Comparison of ENCODE assay signal across 7 cellular contexts in genomic region chr19:45469835-45470146, GRCh38. TPM values are rescaled to one million over a fixed set of nuclear protein-coding genes. Genes with fewer than 3 reads are reported as not detected.
A peak's percentile ranks its signal among the peaks of the same experiment; 100 is the strongest.
DNase-seq lines count a peak whose midpoint lies in the region; ATAC-seq, FAIRE-seq and TF ChIP-seq lines count a peak whose summit lies in the region.

No MANE protein-coding gene starts in this region.

- no peaks in the 10 kb centered on the region for H4K20me1 ChIP-seq in endothelial cell of umbilical vein (replicated peaks; ENCODE audit: control insufficient read depth, extremely low read depth, insufficient read depth, low read length)

- peak overlapping the region; percentile 94 for H3K27ac Mint-ChIP-seq in T-helper 1 cell treated with Interleukin-12 subunit alpha and Interleukin-12 subunit beta and Interleukin-4 antibody, amounts not matched to agents 30 μg/mL and 1 μg/mL, for 36 hours
- H3K27ac Mint-ChIP-seq in natural killer cell, result peak overlapping the region; percentile 87 to 99

- no peaks in the 10 kb centered on the region for H3K9me3 ChIP-seq in endothelial cell of umbilical vein (replicated peaks; ENCODE audit: control insufficient read depth, insufficient read depth, low read length)

- peak overlapping the region; percentile 83 for H3K9ac ChIP-seq in endothelial cell of umbilical vein (replicated peaks; ENCODE audit: extremely low read depth, insufficient read depth, low read length)

- H3K4me3 ChIP-seq in endothelial cell of umbilical vein (replicated peaks in 1 of 3; ENCODE audit: insufficient read depth in 1 of 3, low read depth in 1 of 3, low read length in 3 of 3), result peak overlapping the region; percentile 45 to 71 (median 48)

- peak overlapping the region; percentile 77 for H3K4me2 ChIP-seq in endothelial cell of umbilical vein (ENCODE audit: insufficient read depth, low read length)

- H3K27me3 Mint-ChIP-seq in T-helper 1 cell treated with Interleukin-12 subunit alpha and Interleukin-12 subunit beta and Interleukin-4 antibody, amounts not matched to agents 30 μg/mL and 1 μg/mL, for 36 hours (ENCODE audit: low read depth), result peaks cover 45% of the 10 kb centered on the region
- H3K27me3 Mint-ChIP-seq in natural killer cell (ENCODE audit: low read depth in 2 of 2), result peaks cover 8 to 26% of the 10 kb centered on the region in 2 donors

- H3K4me1 ChIP-seq in endothelial cell of umbilical vein (ENCODE audit: control insufficient read depth, extremely low read depth, insufficient read depth, low read length), result peaks cover 18% of the 10 kb centered on the region

- no peaks in the 10 kb centered on the region for H3K27me3 ChIP-seq in endothelial cell of umbilical vein (ENCODE audit: control insufficient read depth in 2 of 2, insufficient read depth in 2 of 2, low read length in 2 of 2)

- FAIRE-seq in endothelial cell of umbilical vein (lab: Jason Lieb, UNC), result peak; percentile 12

- dilution Hi-C loops in endothelial cell of umbilical vein (cut with MboI; ENCODE audit: extremely low pct_ligation_motif_present, low sequenced_read_pairs), result no loop called here

- H3K9me1 ChIP-seq in endothelial cell of umbilical vein (replicated peaks; ENCODE audit: control insufficient read depth, extremely low read depth, insufficient read depth, low read length), result no peaks in the 10 kb centered on the region

- TF ChIP-seq CTCF in GM10248 (IDR thresholded peaks at IDR 0.05; ENCODE audit: control extremely low read depth, extremely low read depth, low read depth, missing control alignments) (no peak), endothelial cell of umbilical vein (IDR thresholded peaks at IDR 0.05; ENCODE audit: extremely low read depth in 1 of 2, insufficient read depth in 1 of 2, low read depth in 1 of 2, low read length in 2 of 2) (no peak), natural killer cell (IDR thresholded peaks at IDR 0.05) (no peak)

- no peaks in the 10 kb centered on the region for H3K9me3 Mint-ChIP-seq in T-helper 1 cell treated with Interleukin-12 subunit alpha and Interleukin-12 subunit beta and Interleukin-4 antibody, amounts not matched to agents 30 μg/mL and 1 μg/mL, for 36 hours
- no peaks in the 10 kb centered on the region for H3K9me3 Mint-ChIP-seq in natural killer cell

- CTCF ChIA-PET in GM10248 (lab: Yijun Ruan, JAX), result interaction anchor here (1.0 to 4.9 kb wide), 9 partner anchors 8 to 173 kb away, joined by 3 to 80 read pairs (median 4); no protein-coding TSS in a partner anchor
- CTCF ChIA-PET in endothelial cell of umbilical vein (lab: Charles Lee), result interaction anchor here (0.6 to 9.5 kb wide), 11 partner anchors 9 to 299 kb away, joined by 3 to 174 read pairs (median 5); partner anchors contain the start of gene SIX5

- H3K4me3 Mint-ChIP-seq in T-helper 1 cell treated with Interleukin-12 subunit alpha and Interleukin-12 subunit beta and Interleukin-4 antibody, amounts not matched to agents 30 μg/mL and 1 μg/mL, for 36 hours, result peak overlapping the region; percentile 89
- H3K4me3 Mint-ChIP-seq in natural killer cell, result peak overlapping the region; percentile 96

- POLR2A ChIA-PET in GM10248 (lab: Yijun Ruan, JAX), result interaction anchor here (1.0 to 3.7 kb wide), 8 partner anchors 9 to 176 kb away, joined by 3 to 48 read pairs (median 7); partner anchors contain the start of gene VASP
- POLR2A ChIA-PET in endothelial cell of umbilical vein (lab: Charles Lee), result interaction anchor here (1.0 to 1.7 kb wide), 3 partner anchors 9 to 67 kb away, joined by 3 to 15 read pairs (median 4); no protein-coding TSS in a partner anchor

- no TSS peak for BruUV-seq in endothelial cell of umbilical vein (replicated peaks; lab: Mats Ljungman, UMichigan)

- no peaks in the 10 kb centered on the region for H3K79me2 ChIP-seq in endothelial cell of umbilical vein (ENCODE audit: control insufficient read depth, insufficient read depth, low read length)

- ATAC-seq in HG03095 (IDR thresholded peaks at IDR 0.05; ENCODE audit: unreplicated experiment), result peak; percentile 29
- ATAC-seq in natural killer cell, result peak in 1 of 3 donors; percentile 56

- intact Hi-C loops in endothelial cell of umbilical vein (cut with micrococcal nuclease) (loop anchor here (1.0 kb wide), 2 partner anchors 9 to 19 kb away; no protein-coding TSS in a partner anchor), natural killer cell (cut with micrococcal nuclease) (loop anchor here (1.0 kb wide), 1 partner anchor 19 kb away; no protein-coding TSS in a partner anchor)

- no peak for TF ChIP-seq POLR2A in endothelial cell of umbilical vein (IDR thresholded peaks at IDR 0.05; ENCODE audit: low read depth, low read length)

- peaks cover 2% of the 10 kb centered on the region for H3K36me3 Mint-ChIP-seq in T-helper 1 cell treated with Interleukin-12 subunit alpha and Interleukin-12 subunit beta and Interleukin-4 antibody, amounts not matched to agents 30 μg/mL and 1 μg/mL, for 36 hours (ENCODE audit: low read depth)
- H3K36me3 Mint-ChIP-seq in natural killer cell, result no peaks in the 10 kb centered on the region

- peak; percentile 90 for DNase-seq in GM10248 (ENCODE audit: extremely low spot score)
- DNase-seq in endothelial cell of umbilical vein (ENCODE audit: low read depth, low spot score), result no peak
- no peak for DNase-seq in natural killer cell
- no peak for DNase-seq in DMS53 (lab: John Stamatoyannopoulos, UW)
- no peak for DNase-seq in UCSD-AML1 (lab: John Stamatoyannopoulos, UW; ENCODE audit: unreplicated experiment)

- H2AFZ ChIP-seq in endothelial cell of umbilical vein (ENCODE audit: low read depth, low read length), result peak overlapping the region; percentile 78

- H3K36me3 ChIP-seq in endothelial cell of umbilical vein (ENCODE audit: control insufficient read depth in 2 of 2, extremely low read depth in 1 of 2, insufficient read depth in 2 of 2, low read length in 2 of 2), result no peaks in the 10 kb centered on the region

- peaks cover 24% of the 10 kb centered on the region for H3K4me1 Mint-ChIP-seq in T-helper 1 cell treated with Interleukin-12 subunit alpha and Interleukin-12 subunit beta and Interleukin-4 antibody, amounts not matched to agents 30 μg/mL and 1 μg/mL, for 36 hours (ENCODE audit: low read depth)
- H3K4me1 Mint-ChIP-seq in natural killer cell, result peaks cover 41 to 78% of the 10 kb centered on the region in 2 donors

- H3K27ac ChIP-seq in endothelial cell of umbilical vein (ENCODE audit: insufficient read depth, low read depth, low read length), result peak overlapping the region; percentile 86

RNA-seq across cellular contexts. Expression of gene FOSB, which starts 2.0 kb away (rescaled TPM):
- total RNA-seq in endothelial cell of umbilical vein (2.0 and 23.0 TPM in 2 replicates), natural killer cell (1,000 to 10,000 TPM in 2 of 3 donors, 100 to 1,000 TPM in 1; 784 to 1,837 (median 1,121) TPM)
- 9.8 and 10.7 TPM in 2 replicates for polyA plus RNA-seq in endothelial cell of umbilical vein
- 4.8 and 16.0 TPM in 2 replicates for polyA plus RNA-seq in endothelial cell of umbilical vein (2011; cell fraction: cytosol; rRNA removed)
- polyA plus RNA-seq in endothelial cell of umbilical vein (2011; cell fraction: nucleus; rRNA removed), result 128 and 173 TPM in 2 replicates
- polyA plus RNA-seq in endothelial cell of umbilical vein (2012), result 6.2 and 6.4 TPM in 2 replicates
- polyA minus RNA-seq in endothelial cell of umbilical vein, result 21.5 and 27.3 TPM in 2 replicates
- 7.1 TPM for polyA minus RNA-seq in endothelial cell of umbilical vein (2011; cell fraction: cytosol; rRNA and poly(A)+ RNA removed)
- 89.3 and 169 TPM in 2 replicates for polyA minus RNA-seq in endothelial cell of umbilical vein (2011; cell fraction: nucleus; rRNA and poly(A)+ RNA removed)

RNA-seq across cellular contexts. Expression of gene RTN2, which starts 27.1 kb away (rescaled TPM):
- total RNA-seq in endothelial cell of umbilical vein (12.0 and 12.9 TPM in 2 replicates), natural killer cell (1 to 10 TPM; 1.9 to 5.5 (median 3.0) TPM)
- polyA plus RNA-seq in endothelial cell of umbilical vein, result 21.0 and 22.5 TPM in 2 replicates
- polyA plus RNA-seq in endothelial cell of umbilical vein (2011; cell fraction: cytosol; rRNA removed), result 10.5 and 13.6 TPM in 2 replicates
- polyA plus RNA-seq in endothelial cell of umbilical vein (2011; cell fraction: nucleus; rRNA removed), result 6.2 and 6.8 TPM in 2 replicates
- 13.1 and 21.4 TPM in 2 replicates for polyA plus RNA-seq in endothelial cell of umbilical vein (2012)
- 6.5 and 11.9 TPM in 2 replicates for polyA minus RNA-seq in endothelial cell of umbilical vein
- polyA minus RNA-seq in endothelial cell of umbilical vein (2011; cell fraction: cytosol; rRNA and poly(A)+ RNA removed), result 3.3 TPM
- polyA minus RNA-seq in endothelial cell of umbilical vein (2011; cell fraction: nucleus; rRNA and poly(A)+ RNA removed), result 1.8 and 7.0 TPM in 2 replicates

RNA-seq across cellular contexts. Expression of gene PPM1N, which starts 28.5 kb away (rescaled TPM):
- total RNA-seq in endothelial cell of umbilical vein, result 0.40 and 0.81 TPM in 2 replicates
- polyA plus RNA-seq in endothelial cell of umbilical vein, result 0.48 and 0.59 TPM in 2 replicates
- polyA plus RNA-seq in endothelial cell of umbilical vein (2011; cell fraction: cytosol; rRNA removed), result 0.44 and 0.71 TPM in 2 replicates
- 0.43 and 0.50 TPM in 2 replicates for polyA plus RNA-seq in endothelial cell of umbilical vein (2011; cell fraction: nucleus; rRNA removed)
- polyA plus RNA-seq in endothelial cell of umbilical vein (2012), result 2.4 and 2.7 TPM in 2 replicates
- polyA minus RNA-seq in endothelial cell of umbilical vein, result 0.93 TPM in 1 of 2 replicates, not detected in the other
- not detected for polyA minus RNA-seq in endothelial cell of umbilical vein (2011; cell fraction: cytosol; rRNA and poly(A)+ RNA removed)
- not detected in 2 replicates for polyA minus RNA-seq in endothelial cell of umbilical vein (2011; cell fraction: nucleus; rRNA and poly(A)+ RNA removed)
- total RNA-seq in natural killer cell, result 1 to 10 TPM; 5.1 to 8.3 (median 6.8) TPM

RNA-seq across cellular contexts. Expression of gene VASP, which starts 37.5 kb away (rescaled TPM):
- total RNA-seq in endothelial cell of umbilical vein (154 and 186 TPM in 2 replicates), natural killer cell (100 to 1,000 TPM; 192 to 244 (median 237) TPM)
- 94.3 and 126 TPM in 2 replicates for polyA plus RNA-seq in endothelial cell of umbilical vein
- polyA plus RNA-seq in endothelial cell of umbilical vein (2011; cell fraction: cytosol; rRNA removed), result 64.2 and 67.9 TPM in 2 replicates
- polyA plus RNA-seq in endothelial cell of umbilical vein (2011; cell fraction: nucleus; rRNA removed), result 57.6 and 70.4 TPM in 2 replicates
- polyA plus RNA-seq in endothelial cell of umbilical vein (2012), result 74.7 and 84.2 TPM in 2 replicates
- polyA minus RNA-seq in endothelial cell of umbilical vein, result 65.0 and 69.3 TPM in 2 replicates
- polyA minus RNA-seq in endothelial cell of umbilical vein (2011; cell fraction: cytosol; rRNA and poly(A)+ RNA removed), result 43.9 TPM
- polyA minus RNA-seq in endothelial cell of umbilical vein (2011; cell fraction: nucleus; rRNA and poly(A)+ RNA removed), result 22.8 and 42.8 TPM in 2 replicates

RNA-seq across cellular contexts. Expression of gene ERCC1, which starts 46.1 kb away (rescaled TPM):
- total RNA-seq in endothelial cell of umbilical vein (81.8 and 82.6 TPM in 2 replicates), natural killer cell (10 to 100 TPM; 46.8 to 55.2 (median 48.2) TPM)
- polyA plus RNA-seq in endothelial cell of umbilical vein, result 126 and 146 TPM in 2 replicates
- polyA plus RNA-seq in endothelial cell of umbilical vein (2011; cell fraction: cytosol; rRNA removed), result 93.4 and 111 TPM in 2 replicates
- 103 and 106 TPM in 2 replicates for polyA plus RNA-seq in endothelial cell of umbilical vein (2011; cell fraction: nucleus; rRNA removed)
- 88.7 and 94.4 TPM in 2 replicates for polyA plus RNA-seq in endothelial cell of umbilical vein (2012)
- 59.3 and 63.8 TPM in 2 replicates for polyA minus RNA-seq in endothelial cell of umbilical vein
- 38.5 TPM for polyA minus RNA-seq in endothelial cell of umbilical vein (2011; cell fraction: cytosol; rRNA and poly(A)+ RNA removed)
- 27.0 and 27.3 TPM in 2 replicates for polyA minus RNA-seq in endothelial cell of umbilical vein (2011; cell fraction: nucleus; rRNA and poly(A)+ RNA removed)

Comparison
In these comparisons a context has a peak if more than half of its experiments do, and no peak if none do; other contexts are left out.
1. RNA of gene FOSB, which starts 2.0 kb away (total RNA-seq): 784 to 1,837 TPM in natural killer cell; 2.0 to 23.0 TPM in endothelial cell of umbilical vein; every median in the first group is over 10 times any median in the second.